ENCODE assay signal across 8 cellular contexts in the genomic region with DNA sequence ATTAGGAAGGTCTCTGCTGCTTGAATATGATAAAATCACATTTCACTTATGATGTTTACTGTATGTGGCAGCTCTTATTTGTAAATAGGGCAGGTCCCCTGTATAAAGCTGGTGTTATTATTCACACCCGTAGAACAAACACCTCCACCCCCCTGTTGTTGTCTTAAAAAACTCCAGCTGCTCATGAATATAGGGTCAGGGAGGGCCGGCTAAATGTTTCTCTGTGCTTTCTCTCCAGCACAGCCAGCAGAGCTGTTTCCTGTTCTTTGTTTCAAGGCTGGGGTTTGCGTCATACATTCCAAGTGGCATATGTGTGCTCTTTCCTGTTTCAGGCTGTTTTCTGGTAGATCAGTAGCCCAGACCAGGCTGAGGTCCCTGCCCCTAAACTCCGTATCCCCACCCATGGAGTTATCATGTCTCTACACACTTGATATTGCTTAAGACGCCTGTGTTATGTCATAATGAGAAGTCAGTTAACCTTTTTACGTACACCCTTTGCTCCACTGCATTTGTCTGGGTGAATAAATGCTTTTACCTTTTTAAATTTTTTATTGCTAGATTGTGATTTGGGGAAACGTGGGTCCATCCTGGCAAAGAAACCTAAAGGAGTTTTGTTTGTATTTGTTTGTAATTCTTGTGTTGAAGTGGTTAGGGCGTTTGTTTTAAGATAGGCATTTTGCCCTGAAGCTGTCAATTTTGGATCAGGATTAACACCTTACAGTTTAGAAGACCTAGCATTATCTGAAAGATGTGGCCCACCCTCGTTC. TPM values are rescaled to one million over a fixed set of nuclear protein-coding genes. Genes with fewer than 3 reads are reported as not detected.
DNase-seq lines count a peak whose midpoint lies in the region; ATAC-seq and TF ChIP-seq lines count a peak whose summit lies in the region.

No MANE protein-coding gene starts in this region.

- peak overlapping the region; percentile 48 for H3K27ac Mint-ChIP-seq in activated T-cell treated with anti-CD3 and anti-CD28 coated beads, Interleukin-2, amount 50 U/mL, for 72 hours

- no peaks in the 10 kb centered on the region for H3K9me3 Mint-ChIP-seq in activated T-cell treated with anti-CD3 and anti-CD28 coated beads, Interleukin-2, amount 50 U/mL, for 72 hours

- no peak overlapping the region for H2AFZ ChIP-seq in OCI-LY3 (ENCODE audit: low read depth, low read length)

- H3K4me1 ChIP-seq in HUES64 (ENCODE audit: insufficient read depth, low read length) = peaks cover 69% of the 10 kb centered on the region
- H3K4me1 ChIP-seq in OCI-LY3 (ENCODE audit: low read length) = peaks cover 18% of the 10 kb centered on the region
- peaks cover 50% of the 10 kb centered on the region for H3K4me1 ChIP-seq in mucosa of descending colon (ENCODE audit: low read depth)
- peaks cover 55 to 59% of the 10 kb centered on the region in 2 donors for H3K4me1 ChIP-seq in thyroid gland

- H3K27me3 ChIP-seq in HUES64 (ENCODE audit: insufficient read depth, low read length) (peaks cover 7% of the 10 kb centered on the region), OCI-LY3 (ENCODE audit: low read depth, low read length) (peaks cover 76% of the 10 kb centered on the region), thyroid gland (no peaks in the 10 kb centered on the region)

- peak overlapping the region; percentile 48 for H3K4me2 ChIP-seq in OCI-LY3 (ENCODE audit: low read length)

- H3K9me3 ChIP-seq in HUES64 (ENCODE audit: insufficient read depth, low read depth, low read length) = no peaks in the 10 kb centered on the region
- H3K9me3 ChIP-seq in OCI-LY3 (ENCODE audit: insufficient read depth, low read length) = no peaks in the 10 kb centered on the region
- no peaks in the 10 kb centered on the region for H3K9me3 ChIP-seq in mucosa of descending colon
- H3K9me3 ChIP-seq in thyroid gland = no peaks in the 10 kb centered on the region

- no peaks in the 10 kb centered on the region for H4K20me1 ChIP-seq in OCI-LY3 (ENCODE audit: insufficient read depth, low read length)

- H3K36me3 Mint-ChIP-seq in activated T-cell treated with anti-CD3 and anti-CD28 coated beads, Interleukin-2, amount 50 U/mL, for 72 hours (ENCODE audit: insufficient read depth in 2 of 2) = no peaks in the 10 kb centered on the region

- H3K27ac ChIP-seq in HUES64 (ENCODE audit: low read depth, low read length) = peak overlapping the region; percentile 95
- no peak overlapping the region for H3K27ac ChIP-seq in OCI-LY3 (ENCODE audit: low read length)
- H3K27ac ChIP-seq in thyroid gland = peak overlapping the region; percentile 97 to 99 (median 99)

- TF ChIP-seq POLR2A in thyroid gland (IDR thresholded peaks at IDR 0.05) = peak in 1 of 2 donors; percentile 78

- TF ChIP-seq CTCF in OCI-LY3 (IDR thresholded peaks at IDR 0.05; ENCODE audit: low read depth, low read length) (no peak), mucosa of descending colon (IDR thresholded peaks at IDR 0.05) (no peak), thyroid gland (IDR thresholded peaks at IDR 0.05) (no peak)

- H3K79me2 ChIP-seq in OCI-LY3 (ENCODE audit: low read length) = no peaks in the 10 kb centered on the region

- DNase-seq in DMS153 (lab: John Stamatoyannopoulos, UW) (peak; percentile 89), mucosa of descending colon (peak; percentile 67 to 91 (median 77)), thyroid gland (peak; percentile 73)
- DNase-seq in activated T-cell treated with anti-CD3 and anti-CD28 coated beads, Interleukin-2, amount 50 U/mL, for 72 hours = peak; percentile 44 to 56

- intact Hi-C loops in mucosa of descending colon (cut with DNase I, micrococcal nuclease) (no loop called here), thyroid gland (cut with DNase I) (no loop called here)

- H3K4me3 Mint-ChIP-seq in activated T-cell treated with anti-CD3 and anti-CD28 coated beads, Interleukin-2, amount 50 U/mL, for 72 hours = peak overlapping the region; percentile 80 to 83

- H3K27me3 Mint-ChIP-seq in activated T-cell treated with anti-CD3 and anti-CD28 coated beads, Interleukin-2, amount 50 U/mL, for 72 hours (ENCODE audit: low read depth) = no peaks in the 10 kb centered on the region

- 7% methylated on average over 6 of the region's 9 CpGs for WGBS in HUES64
- WGBS in thyroid gland, 2 donors = 4 to 7% methylated on average over 9 of the region's 9 CpGs

- peak; percentile 35 to 41 for ATAC-seq in activated T-cell treated with anti-CD3 and anti-CD28 coated beads, Interleukin-2, amount 50 U/mL, for 72 hours (replicated peaks in 1 of 2)
- ATAC-seq in esophagus mucosa (peak; percentile 73), mucosa of descending colon (peak; percentile 64), GM21786 (IDR thresholded peaks at IDR 0.05; ENCODE audit: unreplicated experiment) (no peak)

- H3K36me3 ChIP-seq in HUES64 (ENCODE audit: insufficient read depth, low read length) (no peaks in the 10 kb centered on the region), OCI-LY3 (replicated peaks; ENCODE audit: low read depth, low read length) (no peaks in the 10 kb centered on the region), mucosa of descending colon (ENCODE audit: low read depth) (peaks cover 4% of the 10 kb centered on the region), thyroid gland (no peaks in the 10 kb centered on the region)

- peaks cover 72% of the 10 kb centered on the region for H3K4me1 Mint-ChIP-seq in activated T-cell treated with anti-CD3 and anti-CD28 coated beads, Interleukin-2, amount 50 U/mL, for 72 hours (ENCODE audit: low read depth)

- H3K9ac ChIP-seq in HUES64 (ENCODE audit: low read depth, low read length) (peak overlapping the region; percentile 82), OCI-LY3 (ENCODE audit: low read length) (no peak overlapping the region)

- peak overlapping the region; percentile 85 for H3K4me3 ChIP-seq in HUES64 (ENCODE audit: low read length)
- H3K4me3 ChIP-seq in OCI-LY3 (ENCODE audit: low read length) = no peak overlapping the region
- H3K4me3 ChIP-seq in mucosa of descending colon = peak overlapping the region; percentile 12
- H3K4me3 ChIP-seq in thyroid gland (replicated peaks in 1 of 3) = peak overlapping the region in 2 of 3 donors; percentile 25 to 87

RNA-seq across cellular contexts. Expression of gene KLF3, which starts 3.2 kb away (rescaled TPM):
- polyA plus RNA-seq in HUES64 (2013, experiment 1 of 2) = 16.8 TPM
- 23.5 TPM for polyA plus RNA-seq in HUES64 (2013, experiment 2 of 2)
- total RNA-seq in activated T-cell treated with anti-CD3 and anti-CD28 coated beads, Interleukin-2, amount 50 U/mL, for 72 hours = 1 to 10 TPM; 7.4 to 9.6 TPM
- total RNA-seq in esophagus mucosa (77.8 TPM), mucosa of descending colon (100 to 1,000 TPM; 102 to 151 (median 128) TPM), thyroid gland (10 to 100 TPM; 60.4 to 71.2 (median 64.8) TPM)
